In the genomic region with DNA sequence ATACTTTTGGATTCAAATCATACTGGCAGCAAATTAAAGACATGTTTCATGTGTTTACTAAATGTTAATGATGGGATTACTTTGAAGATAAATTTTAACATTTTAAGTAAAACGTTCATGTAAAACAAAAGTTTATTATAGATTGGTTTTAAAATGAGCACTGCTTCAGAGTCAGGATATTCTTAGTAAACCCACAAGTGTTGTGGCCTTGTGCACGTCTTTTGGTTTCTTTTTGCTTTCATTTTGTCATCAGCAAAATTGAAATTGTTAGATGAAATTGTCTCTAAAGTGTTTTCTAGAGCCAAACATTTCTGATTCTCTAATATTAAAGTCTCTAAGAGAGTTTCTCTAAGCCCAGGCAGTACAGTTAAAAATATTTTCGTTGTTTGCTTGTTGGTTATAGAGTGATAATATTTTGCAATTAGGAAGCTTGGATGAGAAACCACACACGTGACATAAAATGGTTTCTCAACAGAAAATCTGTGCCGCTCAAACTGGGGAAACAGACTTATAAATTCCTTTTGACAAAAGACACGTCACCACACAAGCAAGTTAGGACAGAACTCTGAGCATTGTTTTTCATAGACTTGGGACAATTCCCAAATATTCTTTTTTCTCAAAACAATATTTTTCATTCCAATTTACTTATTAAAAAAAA, we compare ENCODE assay signal across 12 cellular contexts.
DNase-seq lines count a peak whose midpoint lies in the region; ATAC-seq and TF ChIP-seq lines count a peak whose summit lies in the region.
"Had no signal": no experiment of that assay in that cellular context is flagged by ENCODE, and none has a peak within 500 bp of the region (broad histone marks: within the 10 kb centered on the region; RNA-seq: fewer than 3 reads in every experiment).

No MANE protein-coding gene starts in this region.

- DNase-seq in left ventricle myocardium superior = no peak
- no peak for DNase-seq in cardiac septum (ENCODE audit: low spot score)
- peak; percentile 67 to 82 for DNase-seq in cardiac fibroblast (ENCODE audit: low read depth in 2 of 2)
- DNase-seq in vagina (ENCODE audit: extremely low spot score in 2 of 2) = no peak
- no peak for DNase-seq in NCI-H510A (lab: John Stamatoyannopoulos, UW)
- DNase-seq in NCI-H2227 (lab: John Stamatoyannopoulos, UW; ENCODE audit: unreplicated experiment) = no peak
- no peak for DNase-seq in stimulated activated CD8-positive, alpha-beta memory T cell treated with anti-CD3 and anti-CD28 coated beads, Interleukin-4, amount 100 ng/mL, for 48 hours
- DNase-seq: activated CD4-positive, alpha-beta T cell treated with anti-CD3 and anti-CD28 coated beads for 48 hours; DMS153; naive thymus-derived CD4-positive, alpha-beta T cell; PC-9 had no signal

- H3K27ac ChIP-seq in muscle layer of duodenum (ENCODE audit: low read length) (peak overlapping the region; percentile 4), vagina (peak overlapping the region; percentile 56)
- H3K27ac ChIP-seq: PC-9 had no signal

- H3K27me3 ChIP-seq in muscle layer of duodenum (ENCODE audit: low read depth, low read length) (no peaks in the 10 kb centered on the region), vagina (no peaks in the 10 kb centered on the region)

- peak; percentile 21 for ATAC-seq in left ventricle myocardium superior
- ATAC-seq: naive thymus-derived CD4-positive, alpha-beta T cell had no signal

- intact Hi-C loops in left ventricle myocardium superior (cut with micrococcal nuclease) (no loop called here), cardiac septum (cut with DNase I) (no loop called here), vagina (cut with DNase I) (loop anchor here (10.0 kb wide), 1 partner anchor 46 kb away; no protein-coding TSS in a partner anchor)

- no peaks in the 10 kb centered on the region for H3K9me3 ChIP-seq in muscle layer of duodenum (ENCODE audit: control insufficient read depth in 1 of 2, low read length in 2 of 2)
- H3K9me3 ChIP-seq in vagina = no peaks in the 10 kb centered on the region

- no peak for TF ChIP-seq CTCF in cardiac fibroblast (IDR thresholded peaks at IDR 0.05; ENCODE audit: low read depth, low read length)
- TF ChIP-seq CTCF in vagina (IDR thresholded peaks at IDR 0.05) = no peak

- no peak for TF ChIP-seq POLR2A in vagina (IDR thresholded peaks at IDR 0.05)

- peak overlapping the region in 1 of 2 donors; percentile 1 for H3K4me3 ChIP-seq in cardiac fibroblast (replicated peaks in 1 of 2; ENCODE audit: low read depth in 2 of 2, low read length in 2 of 2)
- no peak overlapping the region for H3K4me3 ChIP-seq in muscle layer of duodenum (ENCODE audit: low read depth in 1 of 2, low read length in 2 of 2)
- H3K4me3 ChIP-seq in vagina = peak overlapping the region in 1 of 2 donors; percentile 13
- H3K4me3 ChIP-seq: PC-9 had no signal

- H3K4me1 ChIP-seq in muscle layer of duodenum (ENCODE audit: control insufficient read depth in 1 of 2, insufficient read depth in 2 of 2, low read length in 2 of 2) (peaks cover 19 to 25% of the 10 kb centered on the region in 2 donors), vagina (peaks cover 51% of the 10 kb centered on the region)

- H3K36me3 ChIP-seq in muscle layer of duodenum (ENCODE audit: control insufficient read depth in 1 of 2, insufficient read depth in 2 of 2, low read length in 2 of 2) = no peaks in the 10 kb centered on the region
- no peaks in the 10 kb centered on the region for H3K36me3 ChIP-seq in vagina

Comparison
In these comparisons a context has a peak if more than half of its experiments do, and no peak if none do; other contexts are left out.
1. DNase-seq: peak in cardiac fibroblast (2 of 2); none in left ventricle myocardium superior (single experiment), cardiac septum (single experiment), vagina (0 of 2), NCI-H510A (single experiment), NCI-H2227 (single experiment) and stimulated activated CD8-positive, alpha-beta memory T cell treated with anti-CD3 and anti-CD28 coated beads, Interleukin-4, amount 100 ng/mL, for 48 hours (single experiment).